19 cellular contexts compared by ENCODE assay signal in genomic region chr20:10078403-10078802, GRCh38.
"Had no signal": no experiment of that assay in that cellular context is flagged by ENCODE, and none has a peak within 500 bp of the region (broad histone marks: within the 10 kb centered on the region; RNA-seq: fewer than 3 reads in every experiment).

No MANE protein-coding gene starts in this region.

- H3K27me3 ChIP-seq: tibial nerve had no signal

- H3K4me1 Mint-ChIP-seq: WTC11 had no signal

- H3K9me3 ChIP-seq: tibial nerve had no signal

- ATAC-seq: activated CD8-positive, alpha-beta T cell treated with anti-CD3 and anti-CD28 coated beads, Interleukin-2, amount 10 ng/mL, durations not matched to agents 7 days and 5 days; stimulated activated memory B cell treated with anti-CD40 and anti-IgM and Interleukin-4, amounts not matched to agents 10 μg/mL and 1 μg/mL and 100 μg/mL, for 72 hours; WTC11 had no signal

- H3K4me3 ChIP-seq: lung, tibial nerve had no signal

- H3K9me3 Mint-ChIP-seq: brain; stimulated activated memory B cell treated with anti-CD40 and anti-IgM and Interleukin-4, amounts not matched to agents 10 μg/mL and 1 μg/mL and 100 μg/mL, for 72 hours had no signal

- H3K27ac Mint-ChIP-seq: activated CD8-positive, alpha-beta T cell treated with anti-CD3 and anti-CD28 coated beads, Interleukin-2, amount 10 ng/mL, durations not matched to agents 7 days and 5 days; activated naive CD8-positive, alpha-beta T cell; brain; stimulated activated memory B cell treated with anti-CD40 and anti-IgM and Interleukin-4, amounts not matched to agents 10 μg/mL and 1 μg/mL and 100 μg/mL, for 72 hours; WTC11 had no signal

- H3K36me3 Mint-ChIP-seq: activated naive CD8-positive, alpha-beta T cell; brain; stimulated activated memory B cell treated with anti-CD40 and anti-IgM and Interleukin-4, amounts not matched to agents 10 μg/mL and 1 μg/mL and 100 μg/mL, for 72 hours; WTC11 had no signal

- H3K36me3 ChIP-seq: tibial nerve had no signal

- H3K4me3 Mint-ChIP-seq: activated CD8-positive, alpha-beta T cell treated with anti-CD3 and anti-CD28 coated beads, Interleukin-2, amount 10 ng/mL, durations not matched to agents 7 days and 5 days; activated naive CD8-positive, alpha-beta T cell; brain; neural crest cell; stimulated activated memory B cell treated with anti-CD40 and anti-IgM and Interleukin-4, amounts not matched to agents 10 μg/mL and 1 μg/mL and 100 μg/mL, for 72 hours; WTC11 had no signal

- DNase-seq: activated CD4-positive, alpha-beta T cell treated with anti-CD3 and anti-CD28 coated beads for 48 hours; activated CD8-positive, alpha-beta memory T cell treated with anti-CD3 and anti-CD28 coated beads, Interleukin-2, amount 50 U/mL, for 4 hours; activated CD8-positive, alpha-beta T cell treated with anti-CD3 and anti-CD28 coated beads, Interleukin-2, amount 10 ng/mL, durations not matched to agents 7 days and 5 days; activated gamma-delta T cell treated with Interleukin-2 at 50 U/mL for 16 hours; amniotic stem cell; central memory CD4-positive, alpha-beta T cell; cortex of kidney; effector CD4-positive, alpha-beta T cell; head of caudate nucleus; left cardiac atrium; stimulated activated CD4-positive, alpha-beta T cell treated with anti-CD3 and anti-CD28 coated beads, Interleukin-2, amount 100 ng/mL, for 48 hours; T-helper 2 cell had no signal
